8 cellular contexts compared by ENCODE assay signal in the genomic region with DNA sequence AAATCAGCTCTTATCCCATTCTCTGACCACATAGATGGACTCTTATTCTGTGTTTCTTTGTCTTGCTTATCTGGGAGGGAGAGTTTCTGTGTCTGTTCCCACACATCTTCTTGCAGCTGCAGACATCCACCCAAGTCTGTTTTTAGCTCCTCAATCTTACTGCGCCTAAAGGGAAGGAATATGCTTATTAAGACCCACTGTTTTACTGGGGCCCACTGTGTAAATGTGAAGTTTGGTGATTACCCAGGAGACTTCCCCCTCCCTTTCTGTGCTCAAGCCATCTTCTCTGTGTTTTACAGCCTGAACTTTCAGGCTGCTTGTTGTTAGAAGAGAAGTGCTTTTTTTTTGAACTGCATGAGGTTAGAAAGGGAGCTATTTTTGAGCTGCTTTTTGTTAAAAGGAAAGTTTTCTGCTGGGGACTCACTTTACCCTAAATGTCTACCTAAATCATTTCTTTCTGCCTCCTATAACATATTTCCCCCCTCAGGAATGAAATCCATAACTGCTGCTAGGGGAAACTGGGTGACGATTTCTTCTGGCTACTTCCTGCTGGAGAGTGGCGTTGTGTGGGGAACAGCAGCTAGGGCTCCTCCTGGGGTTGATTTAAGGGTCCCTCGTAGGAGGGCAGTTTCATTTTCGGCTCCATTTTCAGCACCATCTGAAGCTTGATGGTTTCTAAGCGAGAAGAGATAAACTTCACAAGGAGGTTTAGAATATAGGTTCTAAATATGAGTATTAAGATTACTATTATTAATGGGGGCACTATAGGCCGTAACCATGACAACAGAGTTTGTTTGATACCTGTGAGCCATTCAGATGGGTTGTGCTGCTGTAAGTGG. TPM values are rescaled to one million over a fixed set of nuclear protein-coding genes. Genes with fewer than 3 reads are reported as not detected.
A peak's percentile ranks its signal among the peaks of the same experiment; 100 is the strongest.
DNase-seq lines count a peak whose midpoint lies in the region; ATAC-seq and TF ChIP-seq lines count a peak whose summit lies in the region.

No MANE protein-coding gene starts in this region.

- peaks cover 4 to 14% of the 10 kb centered on the region in 2 donors for H3K4me1 ChIP-seq in ascending aorta
- peaks cover 0 to 14% of the 10 kb centered on the region in 2 donors for H3K4me1 ChIP-seq in adrenal gland (replicated peaks in 1 of 2)

- DNase-seq in ascending aorta (ENCODE audit: low spot score in 2 of 2) (no peak), mesothelial cell of epicardium (ENCODE audit: low spot score in 2 of 2, unreplicated experiment in 2 of 2) (no peak), NCI-H2171 (lab: John Stamatoyannopoulos, UW) (no peak), NCI-H2029 (lab: John Stamatoyannopoulos, UW) (no peak), MV-4-11 (lab: John Stamatoyannopoulos, UW) (no peak), adrenal gland (no peak)

- H3K4me3 Mint-ChIP-seq in mesothelial cell of epicardium, result peak overlapping the region; percentile 3

- peaks cover 32% of the 10 kb centered on the region for H3K4me1 Mint-ChIP-seq in mesothelial cell of epicardium

- H3K36me3 ChIP-seq in ascending aorta (peaks cover 0 to 9% of the 10 kb centered on the region in 2 donors), adrenal gland (replicated peaks in 1 of 2) (no peaks in the 10 kb centered on the region)

- ATAC-seq in GM18519 (IDR thresholded peaks at IDR 0.05; ENCODE audit: low FRiP score, unreplicated experiment) (peak; percentile 53), HG02973 (IDR thresholded peaks at IDR 0.05; ENCODE audit: unreplicated experiment) (peak; percentile 51)

- H3K9me3 Mint-ChIP-seq in mesothelial cell of epicardium, result no peaks in the 10 kb centered on the region

- 56 to 83% (median 66%) methylated on average over 7 of the region's 7 CpGs for WGBS in adrenal gland, 4 donors

- H3K27ac Mint-ChIP-seq in mesothelial cell of epicardium, result peak overlapping the region; percentile 97

- peaks cover 5% of the 10 kb centered on the region for H3K36me3 Mint-ChIP-seq in mesothelial cell of epicardium

- no peak for TF ChIP-seq POLR2A in adrenal gland (IDR thresholded peaks at IDR 0.05)

- intact Hi-C loops in ascending aorta (cut with DNase I), result loop anchor here (2.0 kb wide), 1 partner anchor 47 kb away; a partner anchor contains a TSS
- intact Hi-C loops in adrenal gland (cut with DNase I), result no loop called here

- H3K9me3 ChIP-seq in ascending aorta (no peaks in the 10 kb centered on the region), adrenal gland (replicated peaks in 1 of 3) (no peaks in the 10 kb centered on the region)

- H3K4me3 ChIP-seq in ascending aorta (peak overlapping the region in 1 of 2 donors; percentile 40), adrenal gland (no peak overlapping the region)

- no peaks in the 10 kb centered on the region for H3K27me3 Mint-ChIP-seq in mesothelial cell of epicardium (ENCODE audit: low read depth)

- H3K27me3 ChIP-seq in ascending aorta, result no peaks in the 10 kb centered on the region
- H3K27me3 ChIP-seq in adrenal gland, result no peaks in the 10 kb centered on the region

- peak overlapping the region; percentile 85 to 88 for H3K27ac ChIP-seq in ascending aorta
- peak overlapping the region in 2 of 5 donors; percentile 44 to 66 for H3K27ac ChIP-seq in adrenal gland

- no peak for TF ChIP-seq CTCF in ascending aorta (IDR thresholded peaks at IDR 0.05)
- TF ChIP-seq CTCF in mesothelial cell of epicardium (IDR thresholded peaks at IDR 0.05; ENCODE audit: unreplicated experiment), result no peak
- no peak for TF ChIP-seq CTCF in adrenal gland (IDR thresholded peaks at IDR 0.05)

RNA-seq across cellular contexts. Expression of a gene that starts 39.5 kb away (rescaled TPM):
- total RNA-seq in ascending aorta, result 10.4 TPM
- 14.1 to 18.6 TPM (median 16.3 TPM) in 3 replicates for total RNA-seq in mesothelial cell of epicardium
- 10 to 100 TPM in 5 of 8 donors, 1 to 10 TPM in 3; 7.3 to 14.9 (median 10.4) TPM for total RNA-seq in adrenal gland
- 10 to 100 TPM in 1 of 3 donors, 1 to 10 TPM in 2; 2.8 to 11.5 (median 5.1) TPM for polyA plus RNA-seq in adrenal gland

RNA-seq across cellular contexts. Expression of a gene that starts 48.0 kb away (rescaled TPM):
- total RNA-seq in ascending aorta (29.1 TPM), mesothelial cell of epicardium (41.4 to 45.1 TPM (median 42.2 TPM) in 3 replicates), adrenal gland (10 to 100 TPM; 27.2 to 57.4 (median 39.0) TPM)
- 10 to 100 TPM; 20.6 to 34.5 (median 23.5) TPM for polyA plus RNA-seq in adrenal gland
